Comparison of ENCODE assay signal across 1 cellular context in the genomic region with DNA sequence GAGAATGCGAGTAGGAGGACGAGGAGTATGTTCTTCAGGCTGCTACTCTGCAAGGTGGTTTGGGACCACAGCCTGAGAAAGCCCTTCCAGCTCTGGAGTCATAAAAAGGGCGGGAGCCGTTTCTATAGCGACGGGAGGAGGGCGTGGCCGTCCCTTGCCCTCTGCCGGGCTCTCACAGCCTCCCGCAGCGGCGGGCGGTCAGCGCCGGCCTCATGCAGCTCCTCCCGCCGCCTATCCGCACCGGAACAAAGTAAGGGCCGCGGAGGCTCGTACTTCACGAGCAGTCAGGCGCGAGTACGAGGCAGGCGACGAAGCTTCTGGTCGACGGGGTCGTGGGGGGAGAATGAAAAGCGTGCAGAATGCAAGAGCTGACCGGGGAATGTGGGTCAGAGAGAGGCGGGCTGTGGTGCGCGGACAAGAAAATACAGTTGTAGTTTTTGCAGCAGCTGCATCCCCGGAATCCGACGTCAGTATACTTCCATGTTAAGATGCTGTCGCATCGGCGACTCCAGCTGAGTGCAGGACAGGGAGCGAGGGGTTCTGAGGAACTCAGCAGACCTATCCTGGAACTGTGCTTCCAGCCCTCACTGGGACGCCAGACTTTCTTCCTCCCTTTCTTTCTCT.
TF ChIP-seq lines count a peak whose summit lies in the region.

A gene with protein sequence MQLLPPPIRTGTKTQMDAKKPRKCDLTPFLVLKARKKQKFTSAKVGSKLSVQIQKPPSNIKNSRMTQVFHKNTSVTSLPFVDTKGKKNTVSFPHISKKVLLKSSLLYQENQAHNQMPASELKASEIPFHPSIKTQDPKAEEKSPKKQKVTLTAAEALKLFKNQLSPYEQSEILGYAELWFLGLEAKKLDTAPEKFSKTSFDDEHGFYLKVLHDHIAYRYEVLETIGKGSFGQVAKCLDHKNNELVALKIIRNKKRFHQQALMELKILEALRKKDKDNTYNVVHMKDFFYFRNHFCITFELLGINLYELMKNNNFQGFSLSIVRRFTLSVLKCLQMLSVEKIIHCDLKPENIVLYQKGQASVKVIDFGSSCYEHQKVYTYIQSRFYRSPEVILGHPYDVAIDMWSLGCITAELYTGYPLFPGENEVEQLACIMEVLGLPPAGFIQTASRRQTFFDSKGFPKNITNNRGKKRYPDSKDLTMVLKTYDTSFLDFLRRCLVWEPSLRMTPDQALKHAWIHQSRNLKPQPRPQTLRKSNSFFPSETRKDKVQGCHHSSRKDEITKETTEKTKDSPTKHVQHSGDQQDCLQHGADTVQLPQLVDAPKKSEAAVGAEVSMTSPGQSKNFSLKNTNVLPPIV (plus strand): TSS at position 175 of the 624 bp plus-strand sequence. CDS start 38 bp downstream, at position 213.

TF ChIP-seq in K562, 482 proteins besides CTCF, POLR2A, EP300 and RAD21 (continued from another document):
- TF ChIP-seq, protein P1, sequence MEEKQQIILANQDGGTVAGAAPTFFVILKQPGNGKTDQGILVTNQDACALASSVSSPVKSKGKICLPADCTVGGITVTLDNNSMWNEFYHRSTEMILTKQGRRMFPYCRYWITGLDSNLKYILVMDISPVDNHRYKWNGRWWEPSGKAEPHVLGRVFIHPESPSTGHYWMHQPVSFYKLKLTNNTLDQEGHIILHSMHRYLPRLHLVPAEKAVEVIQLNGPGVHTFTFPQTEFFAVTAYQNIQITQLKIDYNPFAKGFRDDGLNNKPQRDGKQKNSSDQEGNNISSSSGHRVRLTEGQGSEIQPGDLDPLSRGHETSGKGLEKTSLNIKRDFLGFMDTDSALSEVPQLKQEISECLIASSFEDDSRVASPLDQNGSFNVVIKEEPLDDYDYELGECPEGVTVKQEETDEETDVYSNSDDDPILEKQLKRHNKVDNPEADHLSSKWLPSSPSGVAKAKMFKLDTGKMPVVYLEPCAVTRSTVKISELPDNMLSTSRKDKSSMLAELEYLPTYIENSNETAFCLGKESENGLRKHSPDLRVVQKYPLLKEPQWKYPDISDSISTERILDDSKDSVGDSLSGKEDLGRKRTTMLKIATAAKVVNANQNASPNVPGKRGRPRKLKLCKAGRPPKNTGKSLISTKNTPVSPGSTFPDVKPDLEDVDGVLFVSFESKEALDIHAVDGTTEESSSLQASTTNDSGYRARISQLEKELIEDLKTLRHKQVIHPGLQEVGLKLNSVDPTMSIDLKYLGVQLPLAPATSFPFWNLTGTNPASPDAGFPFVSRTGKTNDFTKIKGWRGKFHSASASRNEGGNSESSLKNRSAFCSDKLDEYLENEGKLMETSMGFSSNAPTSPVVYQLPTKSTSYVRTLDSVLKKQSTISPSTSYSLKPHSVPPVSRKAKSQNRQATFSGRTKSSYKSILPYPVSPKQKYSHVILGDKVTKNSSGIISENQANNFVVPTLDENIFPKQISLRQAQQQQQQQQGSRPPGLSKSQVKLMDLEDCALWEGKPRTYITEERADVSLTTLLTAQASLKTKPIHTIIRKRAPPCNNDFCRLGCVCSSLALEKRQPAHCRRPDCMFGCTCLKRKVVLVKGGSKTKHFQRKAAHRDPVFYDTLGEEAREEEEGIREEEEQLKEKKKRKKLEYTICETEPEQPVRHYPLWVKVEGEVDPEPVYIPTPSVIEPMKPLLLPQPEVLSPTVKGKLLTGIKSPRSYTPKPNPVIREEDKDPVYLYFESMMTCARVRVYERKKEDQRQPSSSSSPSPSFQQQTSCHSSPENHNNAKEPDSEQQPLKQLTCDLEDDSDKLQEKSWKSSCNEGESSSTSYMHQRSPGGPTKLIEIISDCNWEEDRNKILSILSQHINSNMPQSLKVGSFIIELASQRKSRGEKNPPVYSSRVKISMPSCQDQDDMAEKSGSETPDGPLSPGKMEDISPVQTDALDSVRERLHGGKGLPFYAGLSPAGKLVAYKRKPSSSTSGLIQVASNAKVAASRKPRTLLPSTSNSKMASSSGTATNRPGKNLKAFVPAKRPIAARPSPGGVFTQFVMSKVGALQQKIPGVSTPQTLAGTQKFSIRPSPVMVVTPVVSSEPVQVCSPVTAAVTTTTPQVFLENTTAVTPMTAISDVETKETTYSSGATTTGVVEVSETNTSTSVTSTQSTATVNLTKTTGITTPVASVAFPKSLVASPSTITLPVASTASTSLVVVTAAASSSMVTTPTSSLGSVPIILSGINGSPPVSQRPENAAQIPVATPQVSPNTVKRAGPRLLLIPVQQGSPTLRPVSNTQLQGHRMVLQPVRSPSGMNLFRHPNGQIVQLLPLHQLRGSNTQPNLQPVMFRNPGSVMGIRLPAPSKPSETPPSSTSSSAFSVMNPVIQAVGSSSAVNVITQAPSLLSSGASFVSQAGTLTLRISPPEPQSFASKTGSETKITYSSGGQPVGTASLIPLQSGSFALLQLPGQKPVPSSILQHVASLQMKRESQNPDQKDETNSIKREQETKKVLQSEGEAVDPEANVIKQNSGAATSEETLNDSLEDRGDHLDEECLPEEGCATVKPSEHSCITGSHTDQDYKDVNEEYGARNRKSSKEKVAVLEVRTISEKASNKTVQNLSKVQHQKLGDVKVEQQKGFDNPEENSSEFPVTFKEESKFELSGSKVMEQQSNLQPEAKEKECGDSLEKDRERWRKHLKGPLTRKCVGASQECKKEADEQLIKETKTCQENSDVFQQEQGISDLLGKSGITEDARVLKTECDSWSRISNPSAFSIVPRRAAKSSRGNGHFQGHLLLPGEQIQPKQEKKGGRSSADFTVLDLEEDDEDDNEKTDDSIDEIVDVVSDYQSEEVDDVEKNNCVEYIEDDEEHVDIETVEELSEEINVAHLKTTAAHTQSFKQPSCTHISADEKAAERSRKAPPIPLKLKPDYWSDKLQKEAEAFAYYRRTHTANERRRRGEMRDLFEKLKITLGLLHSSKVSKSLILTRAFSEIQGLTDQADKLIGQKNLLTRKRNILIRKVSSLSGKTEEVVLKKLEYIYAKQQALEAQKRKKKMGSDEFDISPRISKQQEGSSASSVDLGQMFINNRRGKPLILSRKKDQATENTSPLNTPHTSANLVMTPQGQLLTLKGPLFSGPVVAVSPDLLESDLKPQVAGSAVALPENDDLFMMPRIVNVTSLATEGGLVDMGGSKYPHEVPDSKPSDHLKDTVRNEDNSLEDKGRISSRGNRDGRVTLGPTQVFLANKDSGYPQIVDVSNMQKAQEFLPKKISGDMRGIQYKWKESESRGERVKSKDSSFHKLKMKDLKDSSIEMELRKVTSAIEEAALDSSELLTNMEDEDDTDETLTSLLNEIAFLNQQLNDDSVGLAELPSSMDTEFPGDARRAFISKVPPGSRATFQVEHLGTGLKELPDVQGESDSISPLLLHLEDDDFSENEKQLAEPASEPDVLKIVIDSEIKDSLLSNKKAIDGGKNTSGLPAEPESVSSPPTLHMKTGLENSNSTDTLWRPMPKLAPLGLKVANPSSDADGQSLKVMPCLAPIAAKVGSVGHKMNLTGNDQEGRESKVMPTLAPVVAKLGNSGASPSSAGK (IDR thresholded peaks at IDR 0.05), result peak; percentile 96
- TF ChIP-seq ETV5 (CRISPR knock-in tag; IDR thresholded peaks at IDR 0.05; ENCODE audit: low read depth), result no peak
- TF ChIP-seq POLR2AphosphoS5 (IDR thresholded peaks at IDR 0.05; ENCODE audit: control insufficient read depth, insufficient read depth, low read depth, low read length), result 0 out of 2 replicates have a peak, but pooled peaks have one; percentile 24
- TF ChIP-seq, protein P2, sequence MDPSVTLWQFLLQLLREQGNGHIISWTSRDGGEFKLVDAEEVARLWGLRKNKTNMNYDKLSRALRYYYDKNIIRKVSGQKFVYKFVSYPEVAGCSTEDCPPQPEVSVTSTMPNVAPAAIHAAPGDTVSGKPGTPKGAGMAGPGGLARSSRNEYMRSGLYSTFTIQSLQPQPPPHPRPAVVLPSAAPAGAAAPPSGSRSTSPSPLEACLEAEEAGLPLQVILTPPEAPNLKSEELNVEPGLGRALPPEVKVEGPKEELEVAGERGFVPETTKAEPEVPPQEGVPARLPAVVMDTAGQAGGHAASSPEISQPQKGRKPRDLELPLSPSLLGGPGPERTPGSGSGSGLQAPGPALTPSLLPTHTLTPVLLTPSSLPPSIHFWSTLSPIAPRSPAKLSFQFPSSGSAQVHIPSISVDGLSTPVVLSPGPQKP (CRISPR knock-in tag; IDR thresholded peaks at IDR 0.05), result no peak
- no peak for TF ChIP-seq CAMTA2 (CRISPR knock-in tag; conservative IDR thresholded peaks at IDR 0.05)
- TF ChIP-seq ZNF140 (CRISPR knock-in tag; IDR thresholded peaks at IDR 0.05), result no peak
- TF ChIP-seq E2F3 (CRISPR knock-in tag; IDR thresholded peaks at IDR 0.05), result peak; percentile 34; the same call in 1 of the 2 replicates
- TF ChIP-seq, protein P3, sequence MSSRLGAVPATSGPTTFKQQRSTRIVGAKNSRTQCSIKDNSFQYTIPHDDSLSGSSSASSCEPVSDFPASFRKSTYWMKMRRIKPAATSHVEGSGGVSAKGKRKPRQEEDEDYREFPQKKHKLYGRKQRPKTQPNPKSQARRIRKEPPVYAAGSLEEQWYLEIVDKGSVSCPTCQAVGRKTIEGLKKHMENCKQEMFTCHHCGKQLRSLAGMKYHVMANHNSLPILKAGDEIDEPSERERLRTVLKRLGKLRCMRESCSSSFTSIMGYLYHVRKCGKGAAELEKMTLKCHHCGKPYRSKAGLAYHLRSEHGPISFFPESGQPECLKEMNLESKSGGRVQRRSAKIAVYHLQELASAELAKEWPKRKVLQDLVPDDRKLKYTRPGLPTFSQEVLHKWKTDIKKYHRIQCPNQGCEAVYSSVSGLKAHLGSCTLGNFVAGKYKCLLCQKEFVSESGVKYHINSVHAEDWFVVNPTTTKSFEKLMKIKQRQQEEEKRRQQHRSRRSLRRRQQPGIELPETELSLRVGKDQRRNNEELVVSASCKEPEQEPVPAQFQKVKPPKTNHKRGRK (tag; IDR thresholded peaks at IDR 0.05), result peak; percentile 16; the same call in 1 of the 2 replicates
- TF ChIP-seq MYC (IDR thresholded peaks at IDR 0.05; ENCODE audit: low read depth, low read length), result peak; percentile 58; the same call in 1 of the 2 replicates
- no peak for TF ChIP-seq MYC (CRISPR knock-in tag; IDR thresholded peaks at IDR 0.05; ENCODE audit: borderline replicate concordance, low read depth)
- TF ChIP-seq MAZ (CRISPR knock-in tag; conservative IDR thresholded peaks at IDR 0.05 in 1 of 2, IDR thresholded peaks at IDR 0.05 in 1 of 2), result peak in 1 of 2 experiments; percentile 64; a peak in 3 of 4 replicates
- peak; percentile 58 for TF ChIP-seq HMGN3 (IDR thresholded peaks at IDR 0.05; ENCODE audit: borderline replicate concordance, extremely low read depth, insufficient read length, low read depth, low read length)
- TF ChIP-seq ETV1 (tag; conservative IDR thresholded peaks at IDR 0.05; ENCODE audit: low read depth), result peak; percentile 59
- TF ChIP-seq, protein P4, sequence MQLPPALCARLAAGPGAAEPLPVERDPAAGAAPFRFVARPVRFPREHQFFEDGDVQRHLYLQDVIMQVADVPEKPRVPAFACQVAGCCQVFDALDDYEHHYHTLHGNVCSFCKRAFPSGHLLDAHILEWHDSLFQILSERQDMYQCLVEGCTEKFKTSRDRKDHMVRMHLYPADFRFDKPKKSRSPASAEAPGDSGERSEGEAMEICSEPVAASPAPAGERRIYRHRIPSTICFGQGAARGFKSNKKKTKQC (CRISPR knock-in tag; IDR thresholded peaks at IDR 0.05), result 0 out of 2 replicates have a peak, but pooled peaks have one; percentile 23
- peak; percentile 94 for TF ChIP-seq KLF16 (IDR thresholded peaks at IDR 0.05)
- TF ChIP-seq, protein P5, sequence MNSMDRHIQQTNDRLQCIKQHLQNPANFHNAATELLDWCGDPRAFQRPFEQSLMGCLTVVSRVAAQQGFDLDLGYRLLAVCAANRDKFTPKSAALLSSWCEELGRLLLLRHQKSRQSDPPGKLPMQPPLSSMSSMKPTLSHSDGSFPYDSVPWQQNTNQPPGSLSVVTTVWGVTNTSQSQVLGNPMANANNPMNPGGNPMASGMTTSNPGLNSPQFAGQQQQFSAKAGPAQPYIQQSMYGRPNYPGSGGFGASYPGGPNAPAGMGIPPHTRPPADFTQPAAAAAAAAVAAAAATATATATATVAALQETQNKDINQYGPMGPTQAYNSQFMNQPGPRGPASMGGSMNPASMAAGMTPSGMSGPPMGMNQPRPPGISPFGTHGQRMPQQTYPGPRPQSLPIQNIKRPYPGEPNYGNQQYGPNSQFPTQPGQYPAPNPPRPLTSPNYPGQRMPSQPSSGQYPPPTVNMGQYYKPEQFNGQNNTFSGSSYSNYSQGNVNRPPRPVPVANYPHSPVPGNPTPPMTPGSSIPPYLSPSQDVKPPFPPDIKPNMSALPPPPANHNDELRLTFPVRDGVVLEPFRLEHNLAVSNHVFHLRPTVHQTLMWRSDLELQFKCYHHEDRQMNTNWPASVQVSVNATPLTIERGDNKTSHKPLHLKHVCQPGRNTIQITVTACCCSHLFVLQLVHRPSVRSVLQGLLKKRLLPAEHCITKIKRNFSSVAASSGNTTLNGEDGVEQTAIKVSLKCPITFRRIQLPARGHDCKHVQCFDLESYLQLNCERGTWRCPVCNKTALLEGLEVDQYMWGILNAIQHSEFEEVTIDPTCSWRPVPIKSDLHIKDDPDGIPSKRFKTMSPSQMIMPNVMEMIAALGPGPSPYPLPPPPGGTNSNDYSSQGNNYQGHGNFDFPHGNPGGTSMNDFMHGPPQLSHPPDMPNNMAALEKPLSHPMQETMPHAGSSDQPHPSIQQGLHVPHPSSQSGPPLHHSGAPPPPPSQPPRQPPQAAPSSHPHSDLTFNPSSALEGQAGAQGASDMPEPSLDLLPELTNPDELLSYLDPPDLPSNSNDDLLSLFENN (IDR thresholded peaks at IDR 0.05; ENCODE audit: low read depth in 2 of 2, low read length in 2 of 2), result no peak
- no peak for TF ChIP-seq BACH1 (tag; IDR thresholded peaks at IDR 0.05)
- TF ChIP-seq, protein P6, sequence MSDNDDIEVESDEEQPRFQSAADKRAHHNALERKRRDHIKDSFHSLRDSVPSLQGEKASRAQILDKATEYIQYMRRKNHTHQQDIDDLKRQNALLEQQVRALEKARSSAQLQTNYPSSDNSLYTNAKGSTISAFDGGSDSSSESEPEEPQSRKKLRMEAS (CRISPR knock-in tag; IDR thresholded peaks at IDR 0.05), result peak; percentile 34; the same call in 1 of the 2 replicates
- peak; percentile 50; the same call in 1 of the 2 replicates for TF ChIP-seq SUPT5H (IDR thresholded peaks at IDR 0.05)
- TF ChIP-seq ZFX (CRISPR knock-in tag; IDR thresholded peaks at IDR 0.05), result no peak
- no peak for TF ChIP-seq SMAD1 (IDR thresholded peaks at IDR 0.05; ENCODE audit: low read depth, low read length, partially characterized antibody)
- TF ChIP-seq KLF13 (tag; IDR thresholded peaks at IDR 0.05; ENCODE audit: borderline replicate concordance, low read depth), result 0 out of 2 replicates have a peak, but pooled peaks have one; percentile 15
- TF ChIP-seq, protein P7, sequence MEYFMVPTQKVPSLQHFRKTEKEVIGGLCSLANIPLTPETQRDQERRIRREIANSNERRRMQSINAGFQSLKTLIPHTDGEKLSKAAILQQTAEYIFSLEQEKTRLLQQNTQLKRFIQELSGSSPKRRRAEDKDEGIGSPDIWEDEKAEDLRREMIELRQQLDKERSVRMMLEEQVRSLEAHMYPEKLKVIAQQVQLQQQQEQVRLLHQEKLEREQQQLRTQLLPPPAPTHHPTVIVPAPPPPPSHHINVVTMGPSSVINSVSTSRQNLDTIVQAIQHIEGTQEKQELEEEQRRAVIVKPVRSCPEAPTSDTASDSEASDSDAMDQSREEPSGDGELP (CRISPR knock-in tag; IDR thresholded peaks at IDR 0.05; ENCODE audit: borderline replicate concordance), result peak; percentile 48; the same call in 1 of the 2 replicates
